Comparison of ENCODE assay signal across 1 cellular context in genomic region chr1:15424146-15424667, GRCh38.
TF ChIP-seq lines count a peak whose summit lies in the region.

No MANE protein-coding gene starts in this region.

TF ChIP-seq in HCT116, 20 proteins besides CTCF, POLR2A, EP300 and RAD21 (continued from another document):
- TF ChIP-seq REST (IDR thresholded peaks at IDR 0.05; ENCODE audit: low read depth) (no peak), MAX (IDR thresholded peaks at IDR 0.05) (no peak), ELF1 (IDR thresholded peaks at IDR 0.05; ENCODE audit: borderline replicate concordance, low read depth) (no peak), TCF7L2 (IDR thresholded peaks at IDR 0.05; ENCODE audit: borderline replicate concordance, extremely low read depth, insufficient read depth, insufficient read length) (no peak)
TF ChIP-seq in HCT116: peak in this region for 0.
